In genomic region chr2:241514986-241515737, GRCh38 we compare ENCODE assay signal across 11 cellular contexts. TPM values are rescaled to one million over a fixed set of nuclear protein-coding genes. Genes with fewer than 3 reads are reported as not detected.
DNase-seq lines count a peak whose midpoint lies in the region; ATAC-seq, FAIRE-seq and TF ChIP-seq lines count a peak whose summit lies in the region.
"Had no signal": no experiment of that assay in that cellular context is flagged by ENCODE, and none has a peak within 500 bp of the region (broad histone marks: within the 10 kb centered on the region; RNA-seq: fewer than 3 reads in every experiment).

No MANE protein-coding gene starts in this region.

- H3K4me2 ChIP-seq in Loucy (ENCODE audit: low read depth, low read length, poor library complexity, severe bottlenecking), result no peak overlapping the region

- H3K9me2 ChIP-seq in Loucy (replicated peaks; ENCODE audit: low read depth, low read length), result no peaks in the 10 kb centered on the region

- no peaks in the 10 kb centered on the region for H3K27me3 ChIP-seq in Loucy (ENCODE audit: insufficient read depth, low read length, poor library complexity, severe bottlenecking)

- H3K4me1 ChIP-seq in Loucy (ENCODE audit: insufficient read depth, low read length, poor library complexity, severe bottlenecking), result no peaks in the 10 kb centered on the region

- H3K4me3 ChIP-seq in Loucy (ENCODE audit: low read length, poor library complexity, severe bottlenecking), result no peak overlapping the region

- TF ChIP-seq POLR2A in GM12892 (IDR thresholded peaks at IDR 0.05; ENCODE audit: low read depth, low read length), result no peak

- 0 out of 2 replicates have a peak, but pooled peaks cover 3% of the 10 kb centered on the region for H3F3A ChIP-seq in Loucy (ENCODE audit: low read depth)

- no peaks in the 10 kb centered on the region for H3K9me3 ChIP-seq in Loucy (ENCODE audit: insufficient read depth, low read depth, low read length)

- FAIRE-seq in GM12892 (lab: Jason Lieb, UNC), result peak; percentile 60

- peak; percentile 37 for DNase-seq in GM12892 (ENCODE audit: insufficient read length)
- DNase-seq in iPS-NIHi11 (ENCODE audit: low spot score), result peak; percentile 5
- DNase-seq in NCI-H526 (lab: John Stamatoyannopoulos, UW), result no peak
- no peak for DNase-seq in DMS 273 (lab: John Stamatoyannopoulos, UW; ENCODE audit: unreplicated experiment)
- DNase-seq in KG1 (lab: John Stamatoyannopoulos, UW), result no peak
- DNase-seq in D341Med (ENCODE audit: low spot score), result no peak
- DNase-seq: activated CD4-positive, alpha-beta T cell treated with anti-CD3 and anti-CD28 coated beads for 48 hours; DMS79; left cardiac atrium had no signal

- H3K79me2 ChIP-seq in Loucy (ENCODE audit: insufficient read depth, low read length), result no peaks in the 10 kb centered on the region

- no peaks in the 10 kb centered on the region for H4K20me1 ChIP-seq in Loucy (ENCODE audit: insufficient read depth, low read length, poor library complexity, severe bottlenecking)

- no peak for TF ChIP-seq CTCF in Loucy (conservative IDR thresholded peaks at IDR 0.05; ENCODE audit: low read length)

- no peak overlapping the region for H3K9ac ChIP-seq in Loucy (ENCODE audit: low read depth, low read length, poor library complexity, severe bottlenecking)

- peak overlapping the region; percentile 82 for H2AFZ ChIP-seq in Loucy (ENCODE audit: low read length)

- H3K36me3 ChIP-seq in Loucy (ENCODE audit: insufficient read depth, low read length), result no peaks in the 10 kb centered on the region

- ATAC-seq in GM21447 (IDR thresholded peaks at IDR 0.05; ENCODE audit: unreplicated experiment), result peak; percentile 64
- ATAC-seq: left cardiac atrium had no signal

RNA-seq across cellular contexts. Expression of gene STK25, which starts 6.8 kb away (rescaled TPM):
- 83.1 TPM for polyA plus RNA-seq in GM12892 (2012; ENCODE audit: missing spikeins)

RNA-seq across cellular contexts. Expression of gene BOK, which starts 43.4 kb away (rescaled TPM):
- 0.08 TPM for polyA plus RNA-seq in GM12892 (2012; ENCODE audit: missing spikeins)

Comparison
In these comparisons a context has a peak if more than half of its experiments do, and no peak if none do; other contexts are left out.
1. DNase-seq: peak in GM12892 (single experiment) and iPS-NIHi11 (single experiment); none in NCI-H526 (0 of 2), DMS 273 (single experiment), KG1 (single experiment) and D341Med (single experiment).